Comparison of ENCODE assay signal across 19 cellular contexts in genomic region chr18:5158171-5158570, GRCh38. TPM values are rescaled to one million over a fixed set of nuclear protein-coding genes. Genes with fewer than 3 reads are reported as not detected.
DNase-seq lines count a peak whose midpoint lies in the region; ATAC-seq and TF ChIP-seq lines count a peak whose summit lies in the region.
"Had no signal": no experiment of that assay in that cellular context is flagged by ENCODE, and none has a peak within 500 bp of the region (broad histone marks: within the 10 kb centered on the region; RNA-seq: fewer than 3 reads in every experiment).

No MANE protein-coding gene starts in this region.

- no peak overlapping the region for H3K4me3 ChIP-seq in DND-41 (ENCODE audit: low read depth in 1 of 2, low read length in 2 of 2)

- POLR2A ChIA-PET in activated CD8-positive, alpha-beta T cell treated with anti-CD3 and anti-CD28 coated beads for 36 hours (lab: Charles Lee) = interaction anchor here (0.6 to 1.7 kb wide), 3 partner anchors 73 to 449 kb away, joined by 3 to 5 read pairs (median 3); no protein-coding TSS in a partner anchor

- H3K79me2 ChIP-seq in DND-41 (ENCODE audit: insufficient read depth, low read length) = no peaks in the 10 kb centered on the region

- no peak for DNase-seq in activated T-cell treated with anti-CD3 and anti-CD28 coated beads, Interleukin-2, amount 50 U/mL, for 24 hours
- DNase-seq in activated T-cell treated with anti-CD3 and anti-CD28 coated beads for 4 hours (no peak), DND-41 (no peak), KG1 (lab: John Stamatoyannopoulos, UW) (no peak), NCI-H2081 treated with DMSO at 0.1 percent for 48 hours (lab: John Stamatoyannopoulos, UW) (no peak)
- no peak for DNase-seq in activated CD8-positive, alpha-beta T cell treated with anti-CD3 and anti-CD28 coated beads for 36 hours
- no peak for DNase-seq in activated T-helper 2 cell treated with anti-CD3 and anti-CD28 coated beads, Interferon-gamma antibody, Interleukin-2, Interleukin-4, amounts not matched to agents 10 μg/mL and 5 μg/mL and 100 μg/mL, durations not matched to agents 14 hours and 24 hours and 36 hours (ENCODE audit: low spot score)
- DNase-seq: Calu3, GOT3, KBM-7, NCI-H1048, NCI-H146, NCI-H2107, NCI-H748 treated with DMSO at 0.1 percent for 48 hours, SK-N-SH had no signal

- intact Hi-C loops in activated CD8-positive, alpha-beta T cell treated with anti-CD3 and anti-CD28 coated beads for 36 hours (cut with micrococcal nuclease) = loop anchor here (5.0 kb wide), 1 partner anchor 79 kb away; no protein-coding TSS in a partner anchor
- intact Hi-C loops in activated T-helper 2 cell treated with anti-CD3 and anti-CD28 coated beads, Interferon-gamma antibody, Interleukin-2, Interleukin-4, amounts not matched to agents 10 μg/mL and 5 μg/mL and 100 μg/mL, durations not matched to agents 14 hours and 24 hours and 36 hours (cut with micrococcal nuclease) = no loop called here

- H3K4me1 Mint-ChIP-seq in activated T-cell treated with anti-CD3 and anti-CD28 coated beads, Interleukin-2, amount 50 U/mL, for 24 hours (ENCODE audit: low read depth) = peaks cover 37% of the 10 kb centered on the region
- peaks cover 30% of the 10 kb centered on the region for H3K4me1 Mint-ChIP-seq in activated CD8-positive, alpha-beta T cell treated with anti-CD3 and anti-CD28 coated beads for 36 hours (ENCODE audit: low read depth)
- H3K4me1 Mint-ChIP-seq in stimulated activated memory B cell treated with anti-CD40 and anti-IgM and Interleukin-4, amounts not matched to agents 10 μg/mL and 1 μg/mL and 100 μg/mL, for 72 hours = peaks cover 12% of the 10 kb centered on the region
- no peaks in the 10 kb centered on the region for H3K4me1 Mint-ChIP-seq in activated T-helper 2 cell treated with anti-CD3 and anti-CD28 coated beads, Interferon-gamma antibody, Interleukin-2, Interleukin-4, amounts not matched to agents 10 μg/mL and 5 μg/mL and 100 μg/mL, durations not matched to agents 14 hours and 24 hours and 36 hours (ENCODE audit: low read depth)

- no peak overlapping the region for H3K9ac ChIP-seq in DND-41 (ENCODE audit: low read depth, low read length)
- H3K9ac ChIP-seq: SK-N-SH had no signal

- H2AFZ ChIP-seq in DND-41 (ENCODE audit: low read depth, low read length) = peak overlapping the region; percentile 69

- H3K36me3 ChIP-seq in DND-41 (ENCODE audit: insufficient read depth, low read length) = no peaks in the 10 kb centered on the region

- H3K9me3 ChIP-seq in DND-41 (ENCODE audit: insufficient read depth, low read length, severe bottlenecking) = no peaks in the 10 kb centered on the region
- H3K9me3 ChIP-seq: SK-N-SH had no signal

- no peaks in the 10 kb centered on the region for H3K27me3 Mint-ChIP-seq in activated T-cell treated with anti-CD3 and anti-CD28 coated beads, Interleukin-2, amount 50 U/mL, for 24 hours
- peaks cover 1% of the 10 kb centered on the region for H3K27me3 Mint-ChIP-seq in activated CD8-positive, alpha-beta T cell treated with anti-CD3 and anti-CD28 coated beads for 36 hours
- peaks cover 14% of the 10 kb centered on the region for H3K27me3 Mint-ChIP-seq in stimulated activated memory B cell treated with anti-CD40 and anti-IgM and Interleukin-4, amounts not matched to agents 10 μg/mL and 1 μg/mL and 100 μg/mL, for 72 hours
- H3K27me3 Mint-ChIP-seq in activated T-helper 2 cell treated with anti-CD3 and anti-CD28 coated beads, Interferon-gamma antibody, Interleukin-2, Interleukin-4, amounts not matched to agents 10 μg/mL and 5 μg/mL and 100 μg/mL, durations not matched to agents 14 hours and 24 hours and 36 hours (ENCODE audit: low read depth) = no peaks in the 10 kb centered on the region

- no peaks in the 10 kb centered on the region for H3K9me3 Mint-ChIP-seq in activated T-cell treated with anti-CD3 and anti-CD28 coated beads, Interleukin-2, amount 50 U/mL, for 24 hours
- no peaks in the 10 kb centered on the region for H3K9me3 Mint-ChIP-seq in activated CD8-positive, alpha-beta T cell treated with anti-CD3 and anti-CD28 coated beads for 36 hours
- no peaks in the 10 kb centered on the region for H3K9me3 Mint-ChIP-seq in stimulated activated memory B cell treated with anti-CD40 and anti-IgM and Interleukin-4, amounts not matched to agents 10 μg/mL and 1 μg/mL and 100 μg/mL, for 72 hours
- H3K9me3 Mint-ChIP-seq in activated T-helper 2 cell treated with anti-CD3 and anti-CD28 coated beads, Interferon-gamma antibody, Interleukin-2, Interleukin-4, amounts not matched to agents 10 μg/mL and 5 μg/mL and 100 μg/mL, durations not matched to agents 14 hours and 24 hours and 36 hours = no peaks in the 10 kb centered on the region

- no peaks in the 10 kb centered on the region for H3K27me3 ChIP-seq in DND-41 (ENCODE audit: insufficient read depth, low read length, poor library complexity)

- H3K4me1 ChIP-seq in DND-41 (ENCODE audit: insufficient read depth, low read length) = peaks cover 34% of the 10 kb centered on the region

- ATAC-seq in DND-41 (ENCODE audit: insufficient read depth, low read depth) = 0 out of 3 replicates have a peak, but pooled peaks have one; percentile 6
- peak; percentile 14 for ATAC-seq in activated CD8-positive, alpha-beta T cell treated with anti-CD3 and anti-CD28 coated beads for 36 hours
- peak; percentile 5 for ATAC-seq in stimulated activated memory B cell treated with anti-CD40 and anti-IgM and Interleukin-4, amounts not matched to agents 10 μg/mL and 1 μg/mL and 100 μg/mL, for 72 hours

- H3K4me2 ChIP-seq in DND-41 (ENCODE audit: insufficient read depth, low read length) = peak overlapping the region; percentile 58
- H3K4me2 ChIP-seq: SK-N-SH had no signal

- peak overlapping the region; percentile 4 for H3K27ac Mint-ChIP-seq in activated T-cell treated with anti-CD3 and anti-CD28 coated beads, Interleukin-2, amount 50 U/mL, for 24 hours
- peak overlapping the region; percentile 80 for H3K27ac Mint-ChIP-seq in activated CD8-positive, alpha-beta T cell treated with anti-CD3 and anti-CD28 coated beads for 36 hours
- H3K27ac Mint-ChIP-seq in stimulated activated memory B cell treated with anti-CD40 and anti-IgM and Interleukin-4, amounts not matched to agents 10 μg/mL and 1 μg/mL and 100 μg/mL, for 72 hours = no peak overlapping the region
- H3K27ac Mint-ChIP-seq in activated T-helper 2 cell treated with anti-CD3 and anti-CD28 coated beads, Interferon-gamma antibody, Interleukin-2, Interleukin-4, amounts not matched to agents 10 μg/mL and 5 μg/mL and 100 μg/mL, durations not matched to agents 14 hours and 24 hours and 36 hours = no peak overlapping the region

- CTCF ChIA-PET in activated CD8-positive, alpha-beta T cell treated with anti-CD3 and anti-CD28 coated beads for 36 hours (lab: Charles Lee) = interaction anchor here (2.0 kb wide), 1 partner anchor 79 kb away, joined by 5 read pairs; no protein-coding TSS in a partner anchor

- peak overlapping the region; percentile 87 for H3K27ac ChIP-seq in DND-41 (ENCODE audit: low read length)
- H3K27ac ChIP-seq: C4-2B had no signal

- H3K36me3 Mint-ChIP-seq in activated T-cell treated with anti-CD3 and anti-CD28 coated beads, Interleukin-2, amount 50 U/mL, for 24 hours (ENCODE audit: low read depth) = no peaks in the 10 kb centered on the region
- no peaks in the 10 kb centered on the region for H3K36me3 Mint-ChIP-seq in activated CD8-positive, alpha-beta T cell treated with anti-CD3 and anti-CD28 coated beads for 36 hours (ENCODE audit: low read depth)
- no peaks in the 10 kb centered on the region for H3K36me3 Mint-ChIP-seq in stimulated activated memory B cell treated with anti-CD40 and anti-IgM and Interleukin-4, amounts not matched to agents 10 μg/mL and 1 μg/mL and 100 μg/mL, for 72 hours
- H3K36me3 Mint-ChIP-seq in activated T-helper 2 cell treated with anti-CD3 and anti-CD28 coated beads, Interferon-gamma antibody, Interleukin-2, Interleukin-4, amounts not matched to agents 10 μg/mL and 5 μg/mL and 100 μg/mL, durations not matched to agents 14 hours and 24 hours and 36 hours (ENCODE audit: low read depth) = no peaks in the 10 kb centered on the region

- H4K20me1 ChIP-seq in DND-41 (ENCODE audit: insufficient read depth, low read length) = no peaks in the 10 kb centered on the region

- no peak overlapping the region for H3K4me3 Mint-ChIP-seq in activated T-cell treated with anti-CD3 and anti-CD28 coated beads, Interleukin-2, amount 50 U/mL, for 24 hours
- H3K4me3 Mint-ChIP-seq in activated CD8-positive, alpha-beta T cell treated with anti-CD3 and anti-CD28 coated beads for 36 hours = no peak overlapping the region
- H3K4me3 Mint-ChIP-seq in stimulated activated memory B cell treated with anti-CD40 and anti-IgM and Interleukin-4, amounts not matched to agents 10 μg/mL and 1 μg/mL and 100 μg/mL, for 72 hours = no peak overlapping the region
- no peak overlapping the region for H3K4me3 Mint-ChIP-seq in activated T-helper 2 cell treated with anti-CD3 and anti-CD28 coated beads, Interferon-gamma antibody, Interleukin-2, Interleukin-4, amounts not matched to agents 10 μg/mL and 5 μg/mL and 100 μg/mL, durations not matched to agents 14 hours and 24 hours and 36 hours (ENCODE audit: low read depth)

- TF ChIP-seq CTCF in DND-41 (IDR thresholded peaks at IDR 0.05; ENCODE audit: borderline replicate concordance, extremely low read depth, low read length, poor library complexity, severe bottlenecking) = no peak
- no peak for TF ChIP-seq CTCF in activated CD8-positive, alpha-beta T cell treated with anti-CD3 and anti-CD28 coated beads for 36 hours (IDR thresholded peaks at IDR 0.05)

RNA-seq across cellular contexts. Expression of gene AKAIN1, which starts 38.9 kb away (rescaled TPM):
- not detected for total RNA-seq in activated CD8-positive, alpha-beta T cell treated with anti-CD3 and anti-CD28 coated beads for 36 hours
- not detected in 2 replicates for total RNA-seq in activated T-helper 2 cell treated with anti-CD3 and anti-CD28 coated beads, Interferon-gamma antibody, Interleukin-2, Interleukin-4, amounts not matched to agents 10 μg/mL and 5 μg/mL and 100 μg/mL, durations not matched to agents 14 hours and 24 hours and 36 hours
- total RNA-seq: A172, Calu3, M059J had no signal

Comparison
In these comparisons a context has a peak if more than half of its experiments do, and no peak if none do; other contexts are left out.
1. H3K27ac Mint-ChIP-seq: peak in activated T-cell treated with anti-CD3 and anti-CD28 coated beads, Interleukin-2, amount 50 U/mL, for 24 hours (single experiment) and activated CD8-positive, alpha-beta T cell treated with anti-CD3 and anti-CD28 coated beads for 36 hours (single experiment); none in stimulated activated memory B cell treated with anti-CD40 and anti-IgM and Interleukin-4, amounts not matched to agents 10 μg/mL and 1 μg/mL and 100 μg/mL, for 72 hours (single experiment) and activated T-helper 2 cell treated with anti-CD3 and anti-CD28 coated beads, Interferon-gamma antibody, Interleukin-2, Interleukin-4, amounts not matched to agents 10 μg/mL and 5 μg/mL and 100 μg/mL, durations not matched to agents 14 hours and 24 hours and 36 hours (single experiment).
2. Peak in every context shown above with its lines, with median percentiles within 50 percentile points of each other: ATAC-seq.